In genomic region chr6:53026526-53026925, GRCh38 we compare ENCODE assay signal across 21 cellular contexts.
DNase-seq lines count a peak whose midpoint lies in the region; ATAC-seq and TF ChIP-seq lines count a peak whose summit lies in the region.
"Had no signal": no experiment of that assay in that cellular context is flagged by ENCODE, and none has a peak within 500 bp of the region (broad histone marks: within the 10 kb centered on the region; RNA-seq: fewer than 3 reads in every experiment).

No MANE protein-coding gene starts in this region.

- H3K27me3 ChIP-seq in WERI-Rb-1 (ENCODE audit: insufficient read depth, low read depth, severe bottlenecking): no peaks in the 10 kb centered on the region
- H3K27me3 ChIP-seq: Peyer's patch had no signal

- peaks cover 46% of the 10 kb centered on the region for H3K36me3 Mint-ChIP-seq in activated T-cell treated with anti-CD3 and anti-CD28 coated beads, Interleukin-2, amount 50 U/mL, for 24 hours (ENCODE audit: low read depth)
- H3K36me3 Mint-ChIP-seq in activated naive CD8-positive, alpha-beta T cell treated with anti-CD3 and anti-CD28 coated beads, Interleukin-2, amount 50 U/mL, for 24 hours (ENCODE audit: low read depth): peaks cover 27% of the 10 kb centered on the region
- peaks cover 46% of the 10 kb centered on the region for H3K36me3 Mint-ChIP-seq in stimulated activated naive CD8-positive, alpha-beta T cell treated with anti-CD3 and anti-CD28 coated beads, Interleukin-15, Interleukin-2, amounts not matched to agents 100 ng/mL and 50 ng/mL, for 24 hours (ENCODE audit: low read depth)

- peaks cover 28% of the 10 kb centered on the region for H3K36me3 ChIP-seq in WERI-Rb-1

- ATAC-seq in activated naive CD8-positive, alpha-beta T cell treated with anti-CD3 and anti-CD28 coated beads, Interleukin-2, amount 50 U/mL, for 24 hours: peak; percentile 75
- no peak for ATAC-seq in HG03097 (IDR thresholded peaks at IDR 0.05; ENCODE audit: low FRiP score, unreplicated experiment)
- ATAC-seq: A549 had no signal

- peak overlapping the region; percentile 1; the same call in 1 of the 2 replicates for H3K27ac ChIP-seq in WERI-Rb-1
- H3K27ac ChIP-seq: A549, Peyer's patch had no signal

- peak overlapping the region; percentile 74 for H3K27ac Mint-ChIP-seq in activated T-cell treated with anti-CD3 and anti-CD28 coated beads, Interleukin-2, amount 50 U/mL, for 24 hours
- peak overlapping the region; percentile 91 for H3K27ac Mint-ChIP-seq in activated naive CD8-positive, alpha-beta T cell treated with anti-CD3 and anti-CD28 coated beads, Interleukin-2, amount 50 U/mL, for 24 hours
- peak overlapping the region; percentile 91 for H3K27ac Mint-ChIP-seq in stimulated activated naive CD8-positive, alpha-beta T cell treated with anti-CD3 and anti-CD28 coated beads, Interleukin-15, Interleukin-2, amounts not matched to agents 100 ng/mL and 50 ng/mL, for 24 hours
- H3K27ac Mint-ChIP-seq: CD4-positive, CD25-positive, alpha-beta regulatory T cell had no signal

- H3K9me3 ChIP-seq in WERI-Rb-1 (ENCODE audit: severe bottlenecking): no peaks in the 10 kb centered on the region
- H3K9me3 ChIP-seq: A549, Peyer's patch had no signal

- DNase-seq in activated T-cell treated with anti-CD3 and anti-CD28 coated beads, Interleukin-2, amount 50 U/mL, for 24 hours: no peak
- DNase-seq in activated T-cell treated with anti-CD3 and anti-CD28 coated beads, Interleukin-2, amount 50 U/mL, for 1 hour: no peak
- no peak for DNase-seq in WERI-Rb-1
- no peak for DNase-seq in activated naive CD8-positive, alpha-beta T cell treated with anti-CD3 and anti-CD28 coated beads, Interleukin-2, amount 50 U/mL, for 24 hours
- no peak for DNase-seq in stimulated activated CD4-positive, alpha-beta T cell treated with anti-CD3 and anti-CD28 coated beads, Interleukin-4, amount 100 ng/mL, for 4 hours
- no peak for DNase-seq in NCI-H2029 (lab: John Stamatoyannopoulos, UW)
- DNase-seq: CD4-positive, CD25-positive, alpha-beta regulatory T cell; COR-L47; DMS 273 treated with DMSO at 0.1 percent for 48 hours; DMS79 treated with DMSO at 0.1 percent for 48 hours; Karpas-422; MV-4-11; NCI-H1105 treated with DMSO at 0.1 percent for 48 hours; NCI-H1694; NCI-H2081 treated with DMSO at 0.1 percent for 48 hours; NCI-H2171 treated with DMSO at 0.1 percent for 48 hours; NCI-H526; Peyer's patch had no signal

- no peak for TF ChIP-seq CTCF in WERI-Rb-1 (IDR thresholded peaks at IDR 0.05; ENCODE audit: low read depth, low read length)

- H3K4me3 Mint-ChIP-seq in activated T-cell treated with anti-CD3 and anti-CD28 coated beads, Interleukin-2, amount 50 U/mL, for 24 hours: no peak overlapping the region
- peak overlapping the region; percentile 22 for H3K4me3 Mint-ChIP-seq in activated naive CD8-positive, alpha-beta T cell treated with anti-CD3 and anti-CD28 coated beads, Interleukin-2, amount 50 U/mL, for 24 hours
- no peak overlapping the region for H3K4me3 Mint-ChIP-seq in stimulated activated naive CD8-positive, alpha-beta T cell treated with anti-CD3 and anti-CD28 coated beads, Interleukin-15, Interleukin-2, amounts not matched to agents 100 ng/mL and 50 ng/mL, for 24 hours
- H3K4me3 Mint-ChIP-seq: CD4-positive, CD25-positive, alpha-beta regulatory T cell had no signal

- H3K4me1 Mint-ChIP-seq in activated T-cell treated with anti-CD3 and anti-CD28 coated beads, Interleukin-2, amount 50 U/mL, for 24 hours (ENCODE audit: low read depth): peaks cover 32% of the 10 kb centered on the region
- peaks cover 33% of the 10 kb centered on the region for H3K4me1 Mint-ChIP-seq in activated naive CD8-positive, alpha-beta T cell treated with anti-CD3 and anti-CD28 coated beads, Interleukin-2, amount 50 U/mL, for 24 hours
- H3K4me1 Mint-ChIP-seq in stimulated activated naive CD8-positive, alpha-beta T cell treated with anti-CD3 and anti-CD28 coated beads, Interleukin-15, Interleukin-2, amounts not matched to agents 100 ng/mL and 50 ng/mL, for 24 hours (ENCODE audit: low read depth): peaks cover 30% of the 10 kb centered on the region

- no peaks in the 10 kb centered on the region for H3K9me3 Mint-ChIP-seq in activated T-cell treated with anti-CD3 and anti-CD28 coated beads, Interleukin-2, amount 50 U/mL, for 24 hours
- H3K9me3 Mint-ChIP-seq in activated naive CD8-positive, alpha-beta T cell treated with anti-CD3 and anti-CD28 coated beads, Interleukin-2, amount 50 U/mL, for 24 hours: no peaks in the 10 kb centered on the region
- no peaks in the 10 kb centered on the region for H3K9me3 Mint-ChIP-seq in stimulated activated naive CD8-positive, alpha-beta T cell treated with anti-CD3 and anti-CD28 coated beads, Interleukin-15, Interleukin-2, amounts not matched to agents 100 ng/mL and 50 ng/mL, for 24 hours

- H3K27me3 Mint-ChIP-seq in activated T-cell treated with anti-CD3 and anti-CD28 coated beads, Interleukin-2, amount 50 U/mL, for 24 hours: no peaks in the 10 kb centered on the region
- H3K27me3 Mint-ChIP-seq in activated naive CD8-positive, alpha-beta T cell treated with anti-CD3 and anti-CD28 coated beads, Interleukin-2, amount 50 U/mL, for 24 hours: no peaks in the 10 kb centered on the region
- no peaks in the 10 kb centered on the region for H3K27me3 Mint-ChIP-seq in stimulated activated naive CD8-positive, alpha-beta T cell treated with anti-CD3 and anti-CD28 coated beads, Interleukin-15, Interleukin-2, amounts not matched to agents 100 ng/mL and 50 ng/mL, for 24 hours
- H3K27me3 Mint-ChIP-seq: CD4-positive, CD25-positive, alpha-beta regulatory T cell had no signal

- no peak overlapping the region for H3K4me3 ChIP-seq in WERI-Rb-1 (ENCODE audit: low read depth, low read length)
- H3K4me3 ChIP-seq: A549, Peyer's patch had no signal
